ENCODE assay signal across 8 cellular contexts in genomic region chr4:186191266-186192067, GRCh38. TPM values are rescaled to one million over a fixed set of nuclear protein-coding genes. Genes with fewer than 3 reads are reported as not detected.
A peak's percentile ranks its signal among the peaks of the same experiment; 100 is the strongest.
DNase-seq lines count a peak whose midpoint lies in the region; ATAC-seq and TF ChIP-seq lines count a peak whose summit lies in the region.

Gene CYP4V2 (plus strand): TSS chr4:186191567. CDS start chr4:186191824, 257 bp downstream.

- H3K27ac ChIP-seq in right atrium auricular region (peak within 1 kb of the TSS; percentile 91 to 98), uterus (peak within 1 kb of the TSS; percentile 94 to 96)

- H3K9me3 ChIP-seq in right atrium auricular region (no peaks in the 10 kb centered on the region), uterus (no peaks in the 10 kb centered on the region)

- peaks cover 0 to 26% of the 10 kb centered on the region in 2 donors for H3K4me1 ChIP-seq in right atrium auricular region
- no peaks in the 10 kb centered on the region for H3K4me1 ChIP-seq in uterus

- TF ChIP-seq CTCF in right atrium auricular region (IDR thresholded peaks at IDR 0.05) (peak; percentile 35 to 59), uterus (IDR thresholded peaks at IDR 0.05) (peak in 2 of 4 experiments; percentile 20 to 53)

- DNase-seq in GF-D8 (lab: John Stamatoyannopoulos, UW) (peak; percentile 69), KBM-7 (peak; percentile 87), T-helper 1 cell (peak; percentile 68 to 92 (median 77)), amniotic epithelial cell (ENCODE audit: low read depth) (peak; percentile 71), right atrium auricular region (ENCODE audit: low spot score) (peak; percentile 74), putamen (ENCODE audit: low spot score) (peak; percentile 81), uterus (peak; percentile 79 to 81)

- H3K36me3 ChIP-seq in right atrium auricular region, result peaks cover 8% of the 10 kb centered on the region
- H3K36me3 ChIP-seq in uterus, result no peaks in the 10 kb centered on the region

- H3K27me3 ChIP-seq in right atrium auricular region (no peaks in the 10 kb centered on the region), uterus (no peaks in the 10 kb centered on the region)

- H3K4me3 ChIP-seq in right atrium auricular region (peak within 1 kb of the TSS; percentile 77 to 88), uterus (peak within 1 kb of the TSS; percentile 85 to 87)

- in situ Hi-C loops in KBM-7 (cut with MboI; ENCODE audit: low pct_unique_long_range_greater_than_20kb, low sequenced_read_pairs), result no loop called here

- peak in 1 of 2 donors; percentile 60 for TF ChIP-seq POLR2A in uterus (IDR thresholded peaks at IDR 0.05)

- intact Hi-C loops in uterus (cut with DNase I; ENCODE audit: low total_unique reads), result no loop called here

- peak; percentile 90 for ATAC-seq in GM21723 (IDR thresholded peaks at IDR 0.05; ENCODE audit: unreplicated experiment)

RNA-seq across cellular contexts. Expression of gene CYP4V2, which starts in this region (rescaled TPM):
- 10 to 100 TPM; 18.9 to 37.7 TPM for total RNA-seq in right atrium auricular region
- 10 to 100 TPM in 3 of 4 donors, 1 to 10 TPM in 1; 9.7 to 22.5 (median 19.7) TPM for total RNA-seq in uterus

Comparison
In these comparisons a context has a peak if more than half of its experiments do, and no peak if none do; other contexts are left out.
1. Peak in every context shown above with its lines: DNase-seq, ATAC-seq, H3K4me3 ChIP-seq and H3K27ac ChIP-seq.